In the genomic region with DNA sequence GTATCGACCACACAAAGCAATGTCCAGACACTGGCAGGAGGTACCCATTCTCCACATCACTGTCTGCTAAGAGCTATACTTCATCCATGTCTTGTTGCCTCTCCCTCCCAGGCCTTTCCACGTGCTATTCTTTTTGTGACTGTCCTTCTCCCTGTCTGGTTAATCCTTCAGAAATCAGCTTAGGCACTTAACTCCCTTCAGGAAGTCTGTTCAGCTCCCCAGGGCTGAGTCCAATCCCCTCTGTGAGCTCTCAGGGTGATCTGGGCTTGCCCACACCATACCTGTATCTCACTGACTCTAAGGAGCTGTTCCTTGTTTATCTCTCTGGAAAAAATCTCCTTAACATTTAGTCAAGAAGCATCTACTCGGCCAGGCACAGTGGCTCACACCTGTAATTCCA, we compare ENCODE assay signal across 26 cellular contexts.
"Had no signal": no experiment of that assay in that cellular context is flagged by ENCODE, and none has a peak within 500 bp of the region (broad histone marks: within the 10 kb centered on the region; RNA-seq: fewer than 3 reads in every experiment).

No MANE protein-coding gene starts in this region.

- H3K27me3 ChIP-seq: ascending aorta, cardiac muscle cell, gastrocnemius medialis, suprapubic skin, tibial artery had no signal

- DNase-seq: activated CD4-positive, alpha-beta T cell treated with anti-CD3 and anti-CD28 coated beads, Interleukin-2, amount 10 ng/mL, durations not matched to agents 24 days and 14 days; activated CD4-positive, CD25-positive, alpha-beta regulatory T cell treated with anti-CD3 and anti-CD28 coated beads, Interleukin-2, amount 50 U/mL, for 72 hours; activated CD8-positive, alpha-beta T cell treated with anti-CD3 and anti-CD28 coated beads, Interleukin-2, amount 10 ng/mL, durations not matched to agents 7 days and 5 days; activated effector memory CD4-positive, alpha-beta T cell treated with Interleukin-2 at 50 U/mL for 16 hours; activated naive CD4-positive, alpha-beta T cell treated with Interleukin-2 at 50 U/mL for 16 hours; activated naive CD8-positive, alpha-beta T cell treated with anti-CD3 and anti-CD28 coated beads, Interleukin-2, amount 10 ng/mL, durations not matched to agents 7 days and 5 days; cortex of kidney; effector memory CD8-positive, alpha-beta T cell; erythroblast; gastrocnemius medialis; glutamatergic neuron; naive B cell; right cardiac atrium; stimulated activated CD4-positive, alpha-beta T cell treated with anti-CD3 and anti-CD28 coated beads, Interleukin-15, amount 100 ng/mL, for 24 hours; stimulated activated CD4-positive, alpha-beta T cell treated with anti-CD3 and anti-CD28 coated beads, Interleukin-2, amount 100 ng/mL, for 24 hours; T-helper 9 cell; tibial artery had no signal

- H3K9me3 Mint-ChIP-seq: effector memory CD8-positive, alpha-beta T cell had no signal

- H3K36me3 Mint-ChIP-seq: naive B cell had no signal

- H3K27me3 Mint-ChIP-seq: activated CD4-positive, alpha-beta T cell treated with anti-CD3 and anti-CD28 coated beads, Interleukin-2, amount 10 ng/mL, durations not matched to agents 24 days and 14 days; brain; stimulated activated naive B cell treated with anti-CD40 and anti-IgM and Interleukin-4, amounts not matched to agents 10 μg/mL and 1 μg/mL and 100 μg/mL, for 72 hours had no signal

- H3K4me1 Mint-ChIP-seq: brain had no signal

- H3K9me3 ChIP-seq: ascending aorta, gastrocnemius medialis, suprapubic skin had no signal

- H3K36me3 ChIP-seq: cardiac muscle cell had no signal

- H3K4me3 ChIP-seq: ascending aorta, cardiac muscle cell, gastrocnemius medialis, suprapubic skin, tibial artery had no signal

- H3K27ac Mint-ChIP-seq: activated CD4-positive, alpha-beta T cell treated with anti-CD3 and anti-CD28 coated beads, Interleukin-2, amount 10 ng/mL, durations not matched to agents 24 days and 14 days; activated CD8-positive, alpha-beta T cell treated with anti-CD3 and anti-CD28 coated beads, Interleukin-2, amount 10 ng/mL, durations not matched to agents 7 days and 5 days; activated naive CD8-positive, alpha-beta T cell treated with anti-CD3 and anti-CD28 coated beads, Interleukin-2, amount 10 ng/mL, durations not matched to agents 7 days and 5 days; brain; effector memory CD8-positive, alpha-beta T cell; mesothelial cell of epicardium; naive B cell; stimulated activated naive B cell treated with anti-CD40 and anti-IgM and Interleukin-4, amounts not matched to agents 10 μg/mL and 1 μg/mL and 100 μg/mL, for 72 hours had no signal

- ATAC-seq: activated CD8-positive, alpha-beta T cell treated with anti-CD3 and anti-CD28 coated beads, Interleukin-2, amount 10 ng/mL, durations not matched to agents 7 days and 5 days; effector memory CD8-positive, alpha-beta T cell; gastrocnemius medialis; right cardiac atrium had no signal

- H3K27ac ChIP-seq: ascending aorta, cardiac muscle cell, gastrocnemius medialis, suprapubic skin, tibial artery, VCaP had no signal

- H3K4me1 ChIP-seq: ascending aorta, gastrocnemius medialis, tibial artery had no signal

- H3K4me3 Mint-ChIP-seq: activated CD4-positive, alpha-beta T cell treated with anti-CD3 and anti-CD28 coated beads, Interleukin-2, amount 10 ng/mL, durations not matched to agents 24 days and 14 days; activated CD8-positive, alpha-beta T cell treated with anti-CD3 and anti-CD28 coated beads, Interleukin-2, amount 10 ng/mL, durations not matched to agents 7 days and 5 days; activated naive CD8-positive, alpha-beta T cell treated with anti-CD3 and anti-CD28 coated beads, Interleukin-2, amount 10 ng/mL, durations not matched to agents 7 days and 5 days; brain; effector memory CD8-positive, alpha-beta T cell; mesothelial cell of epicardium; naive B cell; stimulated activated naive B cell treated with anti-CD40 and anti-IgM and Interleukin-4, amounts not matched to agents 10 μg/mL and 1 μg/mL and 100 μg/mL, for 72 hours had no signal

- FAIRE-seq: islet of Langerhans, TTC549 had no signal
